In the genomic region with DNA sequence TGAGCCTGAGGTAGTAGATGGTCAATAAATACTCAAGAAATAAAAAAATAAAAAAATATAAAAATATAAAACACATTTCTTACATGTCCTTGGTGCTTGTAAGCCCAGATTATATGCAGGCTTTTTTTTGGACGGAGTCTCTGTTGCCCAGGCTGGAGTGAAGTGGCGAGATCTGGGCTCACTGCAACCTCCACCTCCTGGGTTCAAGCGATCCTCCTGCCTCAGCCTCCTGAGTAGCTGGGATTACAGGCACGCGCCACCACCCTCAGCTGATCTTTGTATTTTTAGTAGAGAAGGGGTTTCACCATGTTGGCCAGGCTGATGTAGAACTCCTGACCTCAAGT, we compare ENCODE assay signal across 8 cellular contexts. TPM values are rescaled to one million over a fixed set of nuclear protein-coding genes. Genes with fewer than 3 reads are reported as not detected.
DNase-seq lines count a peak whose midpoint lies in the region; ATAC-seq and TF ChIP-seq lines count a peak whose summit lies in the region.
"Not testable (repeated sequence)": the region's sequence is repeated elsewhere in the genome, so short reads cannot be mapped to it uniquely, and the experiment has no call there.

No MANE protein-coding gene starts in this region.

- POLR2A ChIA-PET in activated CD4-positive, alpha-beta memory T cell treated with anti-CD3 and anti-CD28 coated beads, Interleukin-2, amount 10 ng/mL, durations not matched to agents 7 days and 5 days (lab: Charles Lee), result interaction anchor here (1.1 to 37.6 kb wide), 11 partner anchors 1 to 301 kb away, joined by 3 to 4153 read pairs (median 8); a partner anchor contains a TSS

- H3K4me3 ChIP-seq in MG63, result peak overlapping the region; percentile 79
- H3K4me3 ChIP-seq in breast epithelium, result peak overlapping the region; percentile 68 to 92 (median 82)
- peak overlapping the region; percentile 84 for H3K4me3 ChIP-seq in fibroblast of villous mesenchyme (ENCODE audit: low read depth, low read length)
- not testable (repeated sequence) for H3K4me3 ChIP-seq in mesendoderm (ENCODE audit: low read length)
- H3K4me3 ChIP-seq in rectal smooth muscle tissue (ENCODE audit: low read length), result peak overlapping the region; percentile 92
- peak overlapping the region; percentile 91 for H3K4me3 ChIP-seq in upper lobe of right lung

- H3K4me1 Mint-ChIP-seq in activated CD4-positive, alpha-beta memory T cell treated with anti-CD3 and anti-CD28 coated beads, Interleukin-2, amount 10 ng/mL, durations not matched to agents 7 days and 5 days, result peaks cover 69% of the 10 kb centered on the region

- not testable (repeated sequence) for H3K27me3 Mint-ChIP-seq in activated CD4-positive, alpha-beta memory T cell treated with anti-CD3 and anti-CD28 coated beads, Interleukin-2, amount 10 ng/mL, durations not matched to agents 7 days and 5 days

- peak overlapping the region; percentile 89 for H3K56ac ChIP-seq in mesendoderm (ENCODE audit: low read length)

- not testable (repeated sequence) for H2BK120ac ChIP-seq in mesendoderm (ENCODE audit: low read depth, low read length)

- H4K8ac ChIP-seq in mesendoderm (ENCODE audit: low read depth, low read length), result not testable (repeated sequence)

- no CpG with 5 or more reads among the region's 5 CpGs for WGBS in mesendoderm (ENCODE audit: extremely low coverage, insufficient coverage, low lambda C conversion rate)

- ATAC-seq in upper lobe of right lung, result not testable (repeated sequence)

- TF ChIP-seq POLR2A in GM10847 (IDR thresholded peaks at IDR 0.05; ENCODE audit: extremely low read depth, insufficient read length), result peak; percentile 44
- not testable (repeated sequence) for TF ChIP-seq POLR2A in breast epithelium (IDR thresholded peaks at IDR 0.05)

- not testable (repeated sequence) for H4K5ac ChIP-seq in mesendoderm (ENCODE audit: low read length)

- TF ChIP-seq CTCF in breast epithelium (IDR thresholded peaks at IDR 0.05); fibroblast of villous mesenchyme (IDR thresholded peaks at IDR 0.05; ENCODE audit: insufficient read depth, low read depth, low read length); upper lobe of right lung (IDR thresholded peaks at IDR 0.05): not testable (repeated sequence)

- peak overlapping the region; percentile 100 for H3K27ac Mint-ChIP-seq in activated CD4-positive, alpha-beta memory T cell treated with anti-CD3 and anti-CD28 coated beads, Interleukin-2, amount 10 ng/mL, durations not matched to agents 7 days and 5 days

- H3K79me2 ChIP-seq in mesendoderm (ENCODE audit: control insufficient read depth, insufficient read depth, low read length), result not testable (repeated sequence)

- not testable (repeated sequence) for H2BK5ac ChIP-seq in mesendoderm (ENCODE audit: low read length)

- H3K4me1 ChIP-seq in breast epithelium; mesendoderm (ENCODE audit: control insufficient read depth, low read depth, low read length): not testable (repeated sequence)
- H3K4me1 ChIP-seq in rectal smooth muscle tissue (ENCODE audit: control insufficient read depth, insufficient read depth, low read length), result peaks cover 10% of the 10 kb centered on the region
- H3K4me1 ChIP-seq in upper lobe of right lung, result peaks cover 43% of the 10 kb centered on the region

- H3K27ac ChIP-seq in breast epithelium (peak overlapping the region; percentile 97 to 99), mesendoderm (ENCODE audit: low read depth, low read length) (peak overlapping the region; percentile 69), rectal smooth muscle tissue (ENCODE audit: low read depth, low read length) (peak overlapping the region; percentile 95), upper lobe of right lung (peak overlapping the region; percentile 99)

- H3K9ac ChIP-seq in mesendoderm (ENCODE audit: low read length) (peak overlapping the region; percentile 59), rectal smooth muscle tissue (ENCODE audit: low read length) (peak overlapping the region; percentile 35)

- H3K9me3 Mint-ChIP-seq in activated CD4-positive, alpha-beta memory T cell treated with anti-CD3 and anti-CD28 coated beads, Interleukin-2, amount 10 ng/mL, durations not matched to agents 7 days and 5 days, result not testable (repeated sequence)

- H3K4me3 Mint-ChIP-seq in activated CD4-positive, alpha-beta memory T cell treated with anti-CD3 and anti-CD28 coated beads, Interleukin-2, amount 10 ng/mL, durations not matched to agents 7 days and 5 days, result peak overlapping the region; percentile 99

- H3K4me2 ChIP-seq in mesendoderm (ENCODE audit: low read length), result peak overlapping the region; percentile 41

- CTCF ChIA-PET in activated CD4-positive, alpha-beta memory T cell treated with anti-CD3 and anti-CD28 coated beads, Interleukin-2, amount 10 ng/mL, durations not matched to agents 7 days and 5 days (lab: Charles Lee), result interaction anchor here (0.7 to 15.9 kb wide), 9 partner anchors 10 to 674 kb away, joined by 3 to 399 read pairs (median 5); a partner anchor contains a TSS

- not testable (repeated sequence) for H3K27me3 ChIP-seq in MG63; breast epithelium; mesendoderm (ENCODE audit: insufficient read depth, low read length, poor library complexity); rectal smooth muscle tissue (ENCODE audit: control insufficient read depth, insufficient read depth, low read length); upper lobe of right lung

- H3K23ac ChIP-seq in mesendoderm (ENCODE audit: low read length), result not testable (repeated sequence)

- not testable (repeated sequence) for DNase-seq in MG63; activated CD4-positive, alpha-beta memory T cell treated with anti-CD3 and anti-CD28 coated beads, Interleukin-2, amount 10 ng/mL, durations not matched to agents 7 days and 5 days; breast epithelium (ENCODE audit: low spot score in 2 of 2); fibroblast of villous mesenchyme (ENCODE audit: low read depth); mesendoderm; upper lobe of right lung

- not testable (repeated sequence) for H2BK15ac ChIP-seq in mesendoderm (replicated peaks; ENCODE audit: low read depth)

- H3K9me3 ChIP-seq in MG63, breast epithelium, upper lobe of right lung: not testable (repeated sequence)

- H3K36me3 ChIP-seq in MG63; breast epithelium; mesendoderm (ENCODE audit: control insufficient read depth, insufficient read depth, low read length); rectal smooth muscle tissue (ENCODE audit: control insufficient read depth, insufficient read depth, low read length); upper lobe of right lung: not testable (repeated sequence)

- intact Hi-C loops in breast epithelium (cut with DNase I; ENCODE audit: low total_unique reads); upper lobe of right lung (cut with DNase I): not testable (repeated sequence)

- not testable (repeated sequence) for H3K4ac ChIP-seq in mesendoderm (ENCODE audit: low read depth, low read length)

- H3K36me3 Mint-ChIP-seq in activated CD4-positive, alpha-beta memory T cell treated with anti-CD3 and anti-CD28 coated beads, Interleukin-2, amount 10 ng/mL, durations not matched to agents 7 days and 5 days (ENCODE audit: low read depth), result peaks cover 57% of the 10 kb centered on the region

- not testable (repeated sequence) for H3K79me1 ChIP-seq in mesendoderm (ENCODE audit: low read length)

- not testable (repeated sequence) for H2AK5ac ChIP-seq in mesendoderm (ENCODE audit: low read length)

- not testable (repeated sequence) for H3K18ac ChIP-seq in mesendoderm (ENCODE audit: low read length)

RNA-seq across cellular contexts. Expression of a gene that starts 8.1 kb away (rescaled TPM):
- 7.8 and 8.9 TPM in 2 replicates for total RNA-seq in MG63 (2014; rRNA removed; shearing (Covaris generic); ENCODE audit: low replicate concordance)
- 10 to 100 TPM; 83.4 to 88.2 TPM for total RNA-seq in activated CD4-positive, alpha-beta memory T cell treated with anti-CD3 and anti-CD28 coated beads, Interleukin-2, amount 10 ng/mL, durations not matched to agents 7 days and 5 days
- total RNA-seq in breast epithelium (10 to 100 TPM in 2 of 3 donors, 1 to 10 TPM in 1; 9.8 to 15.5 (median 13.5) TPM), fibroblast of villous mesenchyme (6.4 and 13.4 TPM in 2 replicates), upper lobe of right lung (25.4 TPM)
- polyA plus RNA-seq in mesendoderm (2013, experiment 1 of 2), result 1.5 TPM
- 1.5 TPM for polyA plus RNA-seq in mesendoderm (2013, experiment 2 of 2)

RNA-seq across cellular contexts. Expression of a gene that starts 16.9 kb away (rescaled TPM):
- 2,823 and 3,000 TPM in 2 replicates for total RNA-seq in MG63 (2014; rRNA removed; shearing (Covaris generic); ENCODE audit: low replicate concordance)
- 1,000 to 10,000 TPM; 9,723 to 9,975 TPM for total RNA-seq in activated CD4-positive, alpha-beta memory T cell treated with anti-CD3 and anti-CD28 coated beads, Interleukin-2, amount 10 ng/mL, durations not matched to agents 7 days and 5 days
- total RNA-seq in breast epithelium (1,000 to 10,000 TPM; 2,658 to 3,703 (median 3,086) TPM), fibroblast of villous mesenchyme (2,255 and 2,821 TPM in 2 replicates), upper lobe of right lung (4,033 TPM)
- 107 TPM for polyA plus RNA-seq in mesendoderm (2013, experiment 1 of 2)
- polyA plus RNA-seq in mesendoderm (2013, experiment 2 of 2), result 109 TPM

RNA-seq across cellular contexts. Expression of a gene that starts 17.1 kb away (rescaled TPM):
- not detected in 2 replicates for total RNA-seq in MG63 (2014; rRNA removed; shearing (Covaris generic); ENCODE audit: low replicate concordance)
- total RNA-seq in activated CD4-positive, alpha-beta memory T cell treated with anti-CD3 and anti-CD28 coated beads, Interleukin-2, amount 10 ng/mL, durations not matched to agents 7 days and 5 days, result 10 to 100 TPM; 36.3 to 36.8 TPM
- total RNA-seq in breast epithelium, result 1 to 10 TPM; 1.6 to 2.6 (median 2.2) TPM
- total RNA-seq in fibroblast of villous mesenchyme, result 0.86 and 0.97 TPM in 2 replicates
- 0.22 TPM for polyA plus RNA-seq in mesendoderm (2013, experiment 1 of 2)
- 0.28 TPM for polyA plus RNA-seq in mesendoderm (2013, experiment 2 of 2)
- 3.7 TPM for total RNA-seq in upper lobe of right lung
